8 cellular contexts compared by ENCODE assay signal in genomic region chr1:29122987-29123870, GRCh38. TPM values are rescaled to one million over a fixed set of nuclear protein-coding genes. Genes with fewer than 3 reads are reported as not detected.
A peak's percentile ranks its signal among the peaks of the same experiment; 100 is the strongest.
DNase-seq lines count a peak whose midpoint lies in the region; ATAC-seq lines count a peak whose summit lies in the region.

No MANE protein-coding gene starts in this region.

- DNase-seq in activated T-cell treated with anti-CD3 and anti-CD28 coated beads for 48 hours (ENCODE audit: low read depth) (peak; percentile 23), activated T-cell treated with anti-CD3 and anti-CD28 coated beads for 4 hours (no peak), right cardiac atrium (peak; percentile 36 to 78 (median 73)), NCI-H1694 (lab: John Stamatoyannopoulos, UW) (no peak), KG1 (lab: John Stamatoyannopoulos, UW) (no peak)
- DNase-seq in activated naive CD4-positive, alpha-beta T cell treated with anti-CD3 and anti-CD28 coated beads, Interleukin-2, amount 10 ng/mL, durations not matched to agents 7 days and 5 days: peak; percentile 46

- peak overlapping the region; percentile 54 for H3K27ac ChIP-seq in right cardiac atrium (ENCODE audit: low read length)

- no peaks in the 10 kb centered on the region for H3K9me3 Mint-ChIP-seq in activated naive CD4-positive, alpha-beta T cell treated with anti-CD3 and anti-CD28 coated beads, Interleukin-2, amount 10 ng/mL, durations not matched to agents 7 days and 5 days

- H3K27ac Mint-ChIP-seq in activated naive CD4-positive, alpha-beta T cell treated with anti-CD3 and anti-CD28 coated beads, Interleukin-2, amount 10 ng/mL, durations not matched to agents 7 days and 5 days: no peak overlapping the region

- H3K27me3 Mint-ChIP-seq in activated naive CD4-positive, alpha-beta T cell treated with anti-CD3 and anti-CD28 coated beads, Interleukin-2, amount 10 ng/mL, durations not matched to agents 7 days and 5 days: peaks cover 81% of the 10 kb centered on the region

- H3K4me1 ChIP-seq in right cardiac atrium (ENCODE audit: control insufficient read depth, insufficient read depth, low read length): no peaks in the 10 kb centered on the region
- H3K4me1 ChIP-seq in skeletal muscle satellite cell (ENCODE audit: control insufficient read depth, insufficient read depth, low read length): peaks cover 25% of the 10 kb centered on the region

- H3K27me3 ChIP-seq in right cardiac atrium (ENCODE audit: control insufficient read depth, insufficient read depth) (no peaks in the 10 kb centered on the region), skeletal muscle satellite cell (ENCODE audit: control insufficient read depth, insufficient read depth, low read length) (peaks cover 33% of the 10 kb centered on the region)

- CTCF ChIA-PET in activated naive CD4-positive, alpha-beta T cell treated with anti-CD3 and anti-CD28 coated beads, Interleukin-2, amount 10 ng/mL, durations not matched to agents 7 days and 5 days (lab: Charles Lee): interaction anchor here (1.1 to 2.8 kb wide), 3 partner anchors 74 to 78 kb away, joined by 3 to 11 read pairs (median 6); no protein-coding TSS in a partner anchor

- intact Hi-C loops in right cardiac atrium (cut with DNase I): loop anchor here in 3 of 4 donors (5.0 to 10.0 kb wide), 3 partner anchors 52 to 62 kb away; partner anchors contain the start of gene SRSF4 (in 2 of the 3)

- H3K9me3 ChIP-seq in right cardiac atrium (ENCODE audit: control insufficient read depth, low read length): no peaks in the 10 kb centered on the region
- H3K9me3 ChIP-seq in skeletal muscle satellite cell (replicated peaks; ENCODE audit: low read length): no peaks in the 10 kb centered on the region

- peaks cover 14% of the 10 kb centered on the region for H3K4me1 Mint-ChIP-seq in activated naive CD4-positive, alpha-beta T cell treated with anti-CD3 and anti-CD28 coated beads, Interleukin-2, amount 10 ng/mL, durations not matched to agents 7 days and 5 days

- ATAC-seq in right cardiac atrium (peak; percentile 1), GM18861 (IDR thresholded peaks at IDR 0.05; ENCODE audit: unreplicated experiment) (no peak)

- peak overlapping the region; percentile 89 for H3K4me2 ChIP-seq in skeletal muscle satellite cell (ENCODE audit: low read length)

- H3K36me3 Mint-ChIP-seq in activated naive CD4-positive, alpha-beta T cell treated with anti-CD3 and anti-CD28 coated beads, Interleukin-2, amount 10 ng/mL, durations not matched to agents 7 days and 5 days: peaks cover 10% of the 10 kb centered on the region

- peak overlapping the region; percentile 70 for H3K4me3 ChIP-seq in right cardiac atrium (ENCODE audit: low read length)
- peak overlapping the region; percentile 57 for H3K4me3 ChIP-seq in skeletal muscle satellite cell (ENCODE audit: low read length)

- no peaks in the 10 kb centered on the region for H3K36me3 ChIP-seq in skeletal muscle satellite cell (ENCODE audit: insufficient read depth, low read length)

- no peak overlapping the region for H3K9ac ChIP-seq in skeletal muscle satellite cell (ENCODE audit: low read depth, low read length)

- 10% methylated on average over 69 of the region's 70 CpGs for WGBS in right cardiac atrium

- H3K4me3 Mint-ChIP-seq in activated naive CD4-positive, alpha-beta T cell treated with anti-CD3 and anti-CD28 coated beads, Interleukin-2, amount 10 ng/mL, durations not matched to agents 7 days and 5 days: peak overlapping the region; percentile 56

RNA-seq across cellular contexts. Expression of gene TMEM200B, which starts 0.5 kb away (rescaled TPM):
- 1 to 10 TPM; 3.6 to 4.1 (median 3.9) TPM for total RNA-seq in right cardiac atrium
- 2.8 TPM for polyA plus RNA-seq in right cardiac atrium
- total RNA-seq in skeletal muscle satellite cell (2012; rRNA removed): 3.8 and 7.4 TPM in 2 replicates

RNA-seq across cellular contexts. Expression of gene SRSF4, which starts 58.5 kb away (rescaled TPM):
- 10 to 100 TPM; 52.0 to 63.7 (median 61.1) TPM for total RNA-seq in right cardiac atrium
- polyA plus RNA-seq in right cardiac atrium: 50.0 TPM
- 21.4 and 24.1 TPM in 2 replicates for total RNA-seq in skeletal muscle satellite cell (2012; rRNA removed)

Comparison
In these comparisons a context has a peak if more than half of its experiments do, and no peak if none do; other contexts are left out.
1. DNase-seq: peak in activated T-cell treated with anti-CD3 and anti-CD28 coated beads for 48 hours (single experiment), activated naive CD4-positive, alpha-beta T cell treated with anti-CD3 and anti-CD28 coated beads, Interleukin-2, amount 10 ng/mL, durations not matched to agents 7 days and 5 days (single experiment) and right cardiac atrium (3 of 3); none in activated T-cell treated with anti-CD3 and anti-CD28 coated beads for 4 hours (single experiment), NCI-H1694 (single experiment) and KG1 (single experiment).